In the genomic region with DNA sequence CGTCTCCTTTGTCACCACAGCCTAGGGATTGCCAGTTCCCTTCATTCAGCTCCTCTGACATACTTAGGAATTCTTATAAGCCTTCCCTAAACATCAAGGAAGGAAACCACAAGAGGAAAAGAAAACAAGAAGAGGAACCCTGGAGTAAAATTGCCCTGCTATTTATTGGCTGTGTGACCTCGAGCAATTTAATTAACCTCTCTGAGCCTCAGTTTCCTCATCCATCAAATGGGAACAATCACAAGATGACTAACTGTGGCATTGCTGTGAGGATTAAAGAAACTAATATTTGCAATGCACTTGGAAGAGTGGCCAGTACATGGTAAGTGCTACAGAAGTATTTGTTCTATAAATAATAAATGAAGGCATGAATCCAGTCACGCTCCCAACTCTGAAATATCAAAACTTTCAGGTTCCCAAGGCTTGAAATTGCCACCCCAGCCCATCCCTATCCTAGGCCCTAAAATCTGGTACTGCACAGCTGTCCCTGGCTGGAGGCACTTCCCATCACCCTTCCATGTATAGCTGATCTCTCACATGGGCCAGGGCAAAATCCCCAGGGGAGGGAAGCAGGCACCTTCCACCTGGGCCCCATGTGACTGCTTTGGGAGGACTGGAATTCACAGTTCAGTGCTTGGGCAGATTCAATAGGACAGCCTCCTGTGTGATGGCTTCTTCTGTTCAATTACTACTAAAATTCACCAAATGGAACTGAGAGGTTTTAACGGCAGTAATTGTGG, we compare ENCODE assay signal across 1 cellular context.
TF ChIP-seq lines count a peak whose summit lies in the region.

No MANE protein-coding gene starts in this region.

TF ChIP-seq in GM23338, 12 proteins besides CTCF, POLR2A, EP300 and RAD21 (continued from another document):
- TF ChIP-seq, protein P1, sequence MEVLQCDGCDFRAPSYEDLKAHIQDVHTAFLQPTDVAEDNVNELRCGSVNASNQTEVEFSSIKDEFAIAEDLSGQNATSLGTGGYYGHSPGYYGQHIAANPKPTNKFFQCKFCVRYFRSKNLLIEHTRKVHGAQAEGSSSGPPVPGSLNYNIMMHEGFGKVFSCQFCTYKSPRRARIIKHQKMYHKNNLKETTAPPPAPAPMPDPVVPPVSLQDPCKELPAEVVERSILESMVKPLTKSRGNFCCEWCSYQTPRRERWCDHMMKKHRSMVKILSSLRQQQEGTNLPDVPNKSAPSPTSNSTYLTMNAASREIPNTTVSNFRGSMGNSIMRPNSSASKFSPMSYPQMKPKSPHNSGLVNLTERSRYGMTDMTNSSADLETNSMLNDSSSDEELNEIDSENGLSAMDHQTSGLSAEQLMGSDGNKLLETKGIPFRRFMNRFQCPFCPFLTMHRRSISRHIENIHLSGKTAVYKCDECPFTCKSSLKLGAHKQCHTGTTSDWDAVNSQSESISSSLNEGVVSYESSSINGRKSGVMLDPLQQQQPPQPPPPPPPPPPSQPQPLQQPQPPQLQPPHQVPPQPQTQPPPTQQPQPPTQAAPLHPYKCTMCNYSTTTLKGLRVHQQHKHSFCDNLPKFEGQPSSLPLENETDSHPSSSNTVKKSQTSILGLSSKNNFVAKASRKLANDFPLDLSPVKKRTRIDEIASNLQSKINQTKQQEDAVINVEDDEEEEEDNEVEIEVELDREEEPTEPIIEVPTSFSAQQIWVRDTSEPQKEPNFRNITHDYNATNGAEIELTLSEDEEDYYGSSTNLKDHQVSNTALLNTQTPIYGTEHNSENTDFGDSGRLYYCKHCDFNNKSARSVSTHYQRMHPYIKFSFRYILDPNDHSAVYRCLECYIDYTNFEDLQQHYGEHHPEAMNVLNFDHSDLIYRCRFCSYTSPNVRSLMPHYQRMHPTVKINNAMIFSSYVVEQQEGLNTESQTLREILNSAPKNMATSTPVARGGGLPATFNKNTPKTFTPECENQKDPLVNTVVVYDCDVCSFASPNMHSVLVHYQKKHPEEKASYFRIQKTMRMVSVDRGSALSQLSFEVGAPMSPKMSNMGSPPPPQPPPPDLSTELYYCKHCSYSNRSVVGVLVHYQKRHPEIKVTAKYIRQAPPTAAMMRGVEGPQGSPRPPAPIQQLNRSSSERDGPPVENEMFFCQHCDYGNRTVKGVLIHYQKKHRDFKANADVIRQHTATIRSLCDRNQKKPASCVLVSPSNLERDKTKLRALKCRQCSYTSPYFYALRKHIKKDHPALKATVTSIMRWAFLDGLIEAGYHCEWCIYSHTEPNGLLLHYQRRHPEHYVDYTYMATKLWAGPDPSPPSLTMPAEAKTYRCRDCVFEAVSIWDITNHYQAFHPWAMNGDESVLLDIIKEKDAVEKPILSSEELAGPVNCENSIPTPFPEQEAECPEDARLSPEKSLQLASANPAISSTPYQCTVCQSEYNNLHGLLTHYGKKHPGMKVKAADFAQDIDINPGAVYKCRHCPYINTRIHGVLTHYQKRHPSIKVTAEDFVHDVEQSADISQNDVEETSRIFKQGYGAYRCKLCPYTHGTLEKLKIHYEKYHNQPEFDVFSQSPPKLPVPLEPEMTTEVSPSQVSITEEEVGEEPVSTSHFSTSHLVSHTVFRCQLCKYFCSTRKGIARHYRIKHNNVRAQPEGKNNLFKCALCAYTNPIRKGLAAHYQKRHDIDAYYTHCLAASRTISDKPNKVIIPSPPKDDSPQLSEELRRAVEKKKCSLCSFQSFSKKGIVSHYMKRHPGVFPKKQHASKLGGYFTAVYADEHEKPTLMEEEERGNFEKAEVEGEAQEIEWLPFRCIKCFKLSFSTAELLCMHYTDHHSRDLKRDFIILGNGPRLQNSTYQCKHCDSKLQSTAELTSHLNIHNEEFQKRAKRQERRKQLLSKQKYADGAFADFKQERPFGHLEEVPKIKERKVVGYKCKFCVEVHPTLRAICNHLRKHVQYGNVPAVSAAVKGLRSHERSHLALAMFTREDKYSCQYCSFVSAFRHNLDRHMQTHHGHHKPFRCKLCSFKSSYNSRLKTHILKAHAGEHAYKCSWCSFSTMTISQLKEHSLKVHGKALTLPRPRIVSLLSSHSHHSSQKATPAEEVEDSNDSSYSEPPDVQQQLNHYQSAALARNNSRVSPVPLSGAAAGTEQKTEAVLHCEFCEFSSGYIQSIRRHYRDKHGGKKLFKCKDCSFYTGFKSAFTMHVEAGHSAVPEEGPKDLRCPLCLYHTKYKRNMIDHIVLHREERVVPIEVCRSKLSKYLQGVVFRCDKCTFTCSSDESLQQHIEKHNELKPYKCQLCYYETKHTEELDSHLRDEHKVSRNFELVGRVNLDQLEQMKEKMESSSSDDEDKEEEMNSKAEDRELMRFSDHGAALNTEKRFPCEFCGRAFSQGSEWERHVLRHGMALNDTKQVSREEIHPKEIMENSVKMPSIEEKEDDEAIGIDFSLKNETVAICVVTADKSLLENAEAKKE (CRISPR knock-in tag; IDR thresholded peaks at IDR 0.05): no peak
- no peak for TF ChIP-seq NANOG (IDR thresholded peaks at IDR 0.05; ENCODE audit: borderline replicate concordance)
